7 cellular contexts compared by ENCODE assay signal in genomic region chr10:105761861-105762260, GRCh38.
"Had no signal": no experiment of that assay in that cellular context is flagged by ENCODE, and none has a peak within 500 bp of the region (broad histone marks: within the 10 kb centered on the region; RNA-seq: fewer than 3 reads in every experiment).

No MANE protein-coding gene starts in this region.

- H3K27ac Mint-ChIP-seq: GM23338, H9, HFFc6 had no signal

- DNase-seq: H9, HCEC 1CT, HFFc6 had no signal

- H3K4me2 ChIP-seq: GM23338 had no signal

- H2AFZ ChIP-seq: GM23338 had no signal

- H3K4me3 Mint-ChIP-seq: GM23338, H9, HFFc6 had no signal

- H3K27ac ChIP-seq: HL-60 had no signal

- H3K4me3 ChIP-seq: GM23338, K562 had no signal

- ATAC-seq: GM23338, HepG2, K562 had no signal

- H3K9me3 Mint-ChIP-seq: GM23338, H9 had no signal
